10 cellular contexts compared by ENCODE assay signal in the genomic region with DNA sequence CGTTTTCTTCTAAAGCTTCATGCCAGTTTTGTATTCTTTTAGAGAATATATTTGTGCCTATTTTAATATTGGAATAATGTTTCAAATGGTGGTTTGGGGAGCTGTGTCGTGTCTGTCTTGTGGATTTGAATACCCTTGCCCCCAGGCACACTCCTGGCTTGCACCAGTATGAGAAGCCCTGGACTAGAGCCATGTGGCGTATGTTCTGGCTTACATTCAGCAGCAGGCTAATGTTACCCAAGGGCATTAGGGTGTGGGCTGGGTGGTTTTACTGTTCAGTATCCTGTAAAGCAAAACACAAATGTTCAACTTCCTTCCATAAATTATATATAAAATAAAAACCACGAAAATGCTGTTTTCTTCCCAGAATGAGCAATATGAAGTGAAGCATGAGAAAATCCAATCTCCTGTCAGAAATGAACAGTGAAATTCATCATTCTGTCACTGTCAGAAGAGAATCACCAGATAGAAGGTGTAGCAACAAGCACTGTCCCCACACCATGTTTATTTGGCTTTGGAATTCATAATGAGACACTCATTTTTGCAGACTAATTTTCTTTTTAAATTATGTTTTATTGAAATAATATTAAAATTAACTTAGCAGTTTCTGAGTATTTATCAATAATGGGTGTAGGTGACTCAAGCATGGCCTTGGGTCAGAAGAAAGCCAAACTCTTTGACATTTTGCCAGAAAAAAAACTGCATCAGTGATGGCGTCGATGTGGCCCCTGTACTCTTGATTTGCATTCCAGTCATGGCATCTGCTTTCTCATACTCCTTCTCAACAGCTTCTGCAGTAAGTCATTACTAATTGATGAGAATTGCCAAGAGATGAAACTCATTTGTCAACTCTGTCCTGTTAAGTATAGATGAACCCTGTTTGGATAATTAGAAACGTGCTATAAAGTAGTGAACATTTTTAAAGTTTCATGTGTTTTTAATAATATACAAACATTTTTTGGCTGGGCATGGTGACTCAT. TPM values are rescaled to one million over a fixed set of nuclear protein-coding genes. Genes with fewer than 3 reads are reported as not detected.
DNase-seq lines count a peak whose midpoint lies in the region; ATAC-seq, FAIRE-seq and TF ChIP-seq lines count a peak whose summit lies in the region.
"Had no signal": no experiment of that assay in that cellular context is flagged by ENCODE, and none has a peak within 500 bp of the region (broad histone marks: within the 10 kb centered on the region; RNA-seq: fewer than 3 reads in every experiment).

No MANE protein-coding gene starts in this region.

- no peak for TF ChIP-seq EP300 in K562 (IDR thresholded peaks at IDR 0.05; ENCODE audit: low read length)

- no peak overlapping the region for H3K56ac ChIP-seq in IMR-90 (ENCODE audit: extremely low read depth, insufficient read depth, low read length)

- no peak overlapping the region for H3K9ac ChIP-seq in IMR-90 (ENCODE audit: low read depth, low read length)
- no peak overlapping the region for H3K9ac ChIP-seq in K562 (ENCODE audit: insufficient read depth in 1 of 2, low read depth in 2 of 2, low read length in 2 of 2)

- H3K79me2 ChIP-seq in K562 (ENCODE audit: control insufficient read depth, insufficient read depth, low read length) = peaks cover 17% of the 10 kb centered on the region

- peaks cover 46 to 87% of the 10 kb centered on the region in 2 experiments for H3K79me1 ChIP-seq in IMR-90 (ENCODE audit: low read depth in 1 of 2, low read length in 2 of 2)

- in situ Hi-C loops in IMR-90 (cut with MboI; ENCODE audit: low sequenced_read_pairs) = no loop called here
- in situ Hi-C loops in K562 (cut with MboI) = no loop called here

- no peak overlapping the region for H3K4me3 ChIP-seq in AG10803 (ENCODE audit: low read length)
- no peak overlapping the region for H3K4me3 ChIP-seq in IMR-90 (ENCODE audit: insufficient read depth, low read depth, low read length)
- no peak overlapping the region for H3K4me3 ChIP-seq in K562

- no peaks in the 10 kb centered on the region for H3K36me3 ChIP-seq in IMR-90 (ENCODE audit: control insufficient read depth, insufficient read depth, low read length)
- no peaks in the 10 kb centered on the region for H3K36me3 ChIP-seq in K562 (ENCODE audit: control insufficient read depth, insufficient read depth, low read length)

- peak; percentile 97 for DNase-seq in AG10803 (ENCODE audit: low read depth)
- DNase-seq in IMR-90 = peak; percentile 47
- no peak for DNase-seq in K562 (ENCODE audit: extremely low read depth in 1 of 4, low spot score in 3 of 4)
- peak; percentile 12 to 28 for DNase-seq in left colon
- no peak for DNase-seq in NCI-H2107 treated with DMSO at 0.1 percent for 48 hours (lab: John Stamatoyannopoulos, UW; ENCODE audit: unreplicated experiment)
- DNase-seq in midbrain (lab: John Stamatoyannopoulos, UW) = no peak
- no peak for DNase-seq in activated CD4-positive, CD25-positive, alpha-beta regulatory T cell (lab: John Stamatoyannopoulos, UW)
- no peak for DNase-seq in stimulated activated CD4-positive, alpha-beta T cell treated with anti-CD3 and anti-CD28 coated beads, Interleukin-1b, Interleukin-23, amount 100 ng/mL, for 48 hours
- DNase-seq: activated naive CD4-positive, alpha-beta T cell treated with anti-CD3 and anti-CD28 coated beads for 36 hours had no signal

- no peak for TF ChIP-seq RAD21 in IMR-90 (IDR thresholded peaks at IDR 0.05; ENCODE audit: low read length)
- TF ChIP-seq RAD21 in K562 (CRISPR knock-in tag; conservative IDR thresholded peaks at IDR 0.05 in 1 of 2, IDR thresholded peaks at IDR 0.05 in 1 of 2) = no peak

- BruUV-seq in IMR-90 (replicated peaks; lab: Mats Ljungman, UMichigan) = no TSS peak
- no TSS peak for BruUV-seq in K562 (replicated peaks; lab: Mats Ljungman, UMichigan)

- no peak overlapping the region; the same call in 1 of the 2 replicates for H3K4ac ChIP-seq in IMR-90 (ENCODE audit: low read depth, low read length)

- POLR2A ChIA-PET in IMR-90 (lab: Charles Lee; ENCODE audit: unreplicated experiment) = interaction anchor here (0.6 kb wide), 1 partner anchor 19 kb away, joined by 5 read pairs; no protein-coding TSS in a partner anchor
- POLR2A ChIA-PET in K562 (lab: Yijun Ruan, JAX) = interaction anchor here (0.7 kb wide), 1 partner anchor 66 kb away, joined by 3 read pairs; no protein-coding TSS in a partner anchor

- TF ChIP-seq POLR2A in IMR-90 (IDR thresholded peaks at IDR 0.05; ENCODE audit: low read depth, low read length) (no peak), K562 (conservative IDR thresholded peaks at IDR 0.05) (no peak)

- H2BK5ac ChIP-seq in IMR-90 (ENCODE audit: low read depth, low read length, poor library complexity, severe bottlenecking) = no peak overlapping the region

- H2AFZ ChIP-seq in IMR-90 (replicated peaks; ENCODE audit: low read length, poor library complexity) (no peak overlapping the region), K562 (ENCODE audit: low read depth, low read length) (no peak overlapping the region)

- H3K23ac ChIP-seq in IMR-90 (ENCODE audit: low read depth, low read length) = no peak overlapping the region

- 0 out of 2 replicates have a peak, but pooled peaks have one; percentile 29 for ATAC-seq in IMR-90 (ENCODE audit: low read depth)
- peak; percentile 33; the same call in 2 of the 3 replicates for ATAC-seq in K562
- no peak for ATAC-seq in left colon

- TF ChIP-seq CTCF in AG10803 (conservative IDR thresholded peaks at IDR 0.05; ENCODE audit: low read length) = no peak
- no peak for TF ChIP-seq CTCF in IMR-90 (conservative IDR thresholded peaks at IDR 0.05; ENCODE audit: low read depth, low read length)
- TF ChIP-seq CTCF in K562 (IDR thresholded peaks at IDR 0.05 in 2 of 3, conservative IDR thresholded peaks at IDR 0.05 in 1 of 3; ENCODE audit: insufficient read depth in 2 of 3, low read depth in 1 of 3, low read length in 3 of 3) = no peak

- no peak overlapping the region for H2BK15ac ChIP-seq in IMR-90 (ENCODE audit: low read depth, low read length)

- H4K91ac ChIP-seq in IMR-90 (ENCODE audit: insufficient read depth, low read depth, low read length) = no peak overlapping the region

- dilution Hi-C loops in IMR-90 (cut with HindIII; ENCODE audit: low sequenced_read_pairs, unreplicated experiment) = no loop called here

- intact Hi-C loops in IMR-90 (cut with micrococcal nuclease) = loop anchor here (5.0 kb wide), 1 partner anchor 41 kb away; no protein-coding TSS in a partner anchor
- intact Hi-C loops in K562 (cut with micrococcal nuclease) = loop anchor here (5.0 kb wide), 2 partner anchors 71 to 206 kb away; no protein-coding TSS in a partner anchor
- intact Hi-C loops in left colon (cut with DNase I, micrococcal nuclease) = no loop called here

- CTCF ChIA-PET in IMR-90 (lab: Yijun Ruan, JAX) (no interaction called here), K562 (lab: Yijun Ruan, JAX; ENCODE audit: low intra/inter-chr PET ratio) (no interaction called here)

- H4K8ac ChIP-seq in IMR-90 (ENCODE audit: low read depth in 2 of 2, low read length in 2 of 2) = no peak overlapping the region

- no peak overlapping the region for H3K27ac ChIP-seq in IMR-90 (ENCODE audit: insufficient read depth, low read length)
- no peak overlapping the region for H3K27ac ChIP-seq in K562 (ENCODE audit: extremely low read depth, low read depth, low read length)

- H2AK9ac ChIP-seq in IMR-90 (replicated peaks; ENCODE audit: low read depth, low read length, poor library complexity) = no peak overlapping the region

- H3K14ac ChIP-seq in IMR-90 (replicated peaks; ENCODE audit: low read depth, low read length) = no peak overlapping the region

- no peak overlapping the region for H2AK5ac ChIP-seq in IMR-90 (ENCODE audit: low read depth, low read length)

- H3K18ac ChIP-seq in IMR-90 (ENCODE audit: low read depth, low read length) = no peak overlapping the region

- no peak overlapping the region for H2BK120ac ChIP-seq in IMR-90 (ENCODE audit: low read depth, low read length)

- no peak overlapping the region for H4K5ac ChIP-seq in IMR-90 (ENCODE audit: low read depth, low read length)

- peaks cover 17% of the 10 kb centered on the region for H3K4me1 ChIP-seq in IMR-90 (ENCODE audit: control insufficient read depth, insufficient read depth, low read length)
- peaks cover 0 to 34% of the 10 kb centered on the region in 2 experiments; a peak in 4 of 5 replicates for H3K4me1 ChIP-seq in K562 (replicated peaks in 1 of 2; ENCODE audit: control insufficient read depth in 2 of 2, insufficient read depth in 2 of 2, low read length in 2 of 2)

- H3K27me3 ChIP-seq in IMR-90 (ENCODE audit: control insufficient read depth, insufficient read depth, low read length) (no peaks in the 10 kb centered on the region), K562 (ENCODE audit: control insufficient read depth in 2 of 2, insufficient read depth in 2 of 2, low read length in 2 of 2) (no peaks in the 10 kb centered on the region)

- no peak overlapping the region for H2BK20ac ChIP-seq in IMR-90 (ENCODE audit: low read depth, low read length)

- H3K4me2 ChIP-seq in IMR-90 (ENCODE audit: low read depth, low read length) (peak overlapping the region; percentile 23; the same call in 1 of the 2 replicates), K562 (ENCODE audit: insufficient read depth, low read length) (no peak overlapping the region)

- peaks cover 18% of the 10 kb centered on the region for H3K9me1 ChIP-seq in IMR-90 (ENCODE audit: insufficient read depth, low read length)
- H3K9me1 ChIP-seq in K562 (ENCODE audit: control insufficient read depth, insufficient read depth, low read length) = no peaks in the 10 kb centered on the region

- 0 out of 2 replicates have a peak, but pooled peaks cover 2% of the 10 kb centered on the region for H3K9me3 ChIP-seq in IMR-90 (ENCODE audit: control insufficient read depth, insufficient read depth, low read length)
- no peaks in the 10 kb centered on the region for H3K9me3 ChIP-seq in K562 (replicated peaks; ENCODE audit: control insufficient read depth, insufficient read depth, low read depth, low read length)

- H4K20me1 ChIP-seq in IMR-90 (ENCODE audit: insufficient read depth, low read length) (peaks cover 73% of the 10 kb centered on the region), K562 (replicated peaks; ENCODE audit: control insufficient read depth, insufficient read depth, low read length) (peaks cover 4% of the 10 kb centered on the region)

- FAIRE-seq in K562 (lab: Jason Lieb, UNC) = no peak
- FAIRE-seq: G401.6 had no signal

- WGBS in IMR-90 (ENCODE audit: extremely low coverage in 2 of 2, insufficient read length in 1 of 2), 2 experiments = no CpG with 5 or more reads among the region's 7 CpGs
- 26% methylated on average over 7 of the region's 7 CpGs for WGBS in K562 (ENCODE audit: insufficient coverage, low coverage, missing lambda C conversion rate)

RNA-seq across cellular contexts. Expression of a gene that starts 43.8 kb away (rescaled TPM):
- total RNA-seq in IMR-90 (2012; rRNA removed) = 27.4 and 28.1 TPM in 2 replicates
- 25.0 and 26.6 TPM in 2 replicates for polyA plus RNA-seq in IMR-90 (2012; rRNA removed)
- polyA plus RNA-seq in IMR-90 (2012; cell fraction: cytosol; rRNA removed) = 8.8 and 32.0 TPM in 2 replicates
- 15.1 and 50.3 TPM in 2 replicates for polyA plus RNA-seq in IMR-90 (2012; cell fraction: nucleus; rRNA removed; ENCODE audit: low replicate concordance)
- total RNA-seq in K562 (2011; cell fraction: chromatin; rRNA removed; ENCODE audit: low replicate concordance) = 4.6 and 29.4 TPM in 2 replicates
- total RNA-seq in K562 (2011; cell fraction: nucleolus; rRNA removed) = 2.0 and 3.8 TPM in 2 replicates
- total RNA-seq in K562 (2011; cell fraction: nucleoplasm; rRNA removed) = 9.3 and 9.9 TPM in 2 replicates
- total RNA-seq in K562 (2014; rRNA removed) = 19.3 and 21.1 TPM in 2 replicates
- total RNA-seq in K562 (2014; rRNA removed; fragmentation: Illumina TruSeq; extraction: Trizol) = 21.6 and 25.9 TPM in 2 replicates
- 23.8 and 25.5 TPM in 2 replicates for total RNA-seq in K562 (2015; rRNA removed; fragmentation: Illumina TruSeq; extraction: Trizol)
- 36.8 and 39.4 TPM in 2 replicates for total RNA-seq in K562 (2021)
- polyA plus RNA-seq in K562 (2011; rRNA removed) = 3.7 and 11.8 TPM in 2 replicates
- polyA plus RNA-seq in K562 (2011; cell fraction: cytosol; rRNA removed) = 1.2 and 6.5 TPM in 2 replicates
- polyA plus RNA-seq in K562 (2011; cell fraction: nucleus; rRNA removed) = 5.6 and 25.8 TPM in 2 replicates
- polyA plus RNA-seq in K562 (2012) = 11.4 and 14.0 TPM in 2 replicates
- polyA plus RNA-seq in K562 (2014; fragmentation: Illumina TruSeq; extraction: Trizol) = 18.9 and 19.6 TPM in 2 replicates
- polyA plus RNA-seq in K562 (2014; fragmentation: Nextera tagmentation; extraction: Ambion mirVana) = 1 to 10 TPM; 3.9 to 5.6 TPM
- 13.1 and 13.6 TPM in 2 replicates for polyA plus RNA-seq in K562 (2014; rRNA removed)
- polyA minus RNA-seq in K562 (2011; rRNA and poly(A)+ RNA removed) = 5.0 and 26.1 TPM in 2 replicates
- polyA minus RNA-seq in K562 (2011; cell fraction: cytosol; rRNA and poly(A)+ RNA removed) = 2.3 and 15.6 TPM in 2 replicates
- polyA minus RNA-seq in K562 (2011; cell fraction: nucleus; rRNA and poly(A)+ RNA removed) = 5.1 and 31.1 TPM in 2 replicates
- 1 to 10 TPM; 5.3 to 6.3 TPM for total RNA-seq in left colon

Comparison
In these comparisons a context has a peak if more than half of its experiments do, and no peak if none do; other contexts are left out.
1. DNase-seq: peak in AG10803 (single experiment), IMR-90 (single experiment) and left colon (2 of 2); none in K562 (0 of 4), NCI-H2107 treated with DMSO at 0.1 percent for 48 hours (single experiment), midbrain (single experiment), activated CD4-positive, CD25-positive, alpha-beta regulatory T cell (0 of 4) and stimulated activated CD4-positive, alpha-beta T cell treated with anti-CD3 and anti-CD28 coated beads, Interleukin-1b, Interleukin-23, amount 100 ng/mL, for 48 hours (single experiment).
2. intact Hi-C loops: an anchor here in IMR-90 (5.0 kb wide) and K562 (5.0 kb wide); none called in left colon.